ENCODE assay signal across 11 cellular contexts in the genomic region with DNA sequence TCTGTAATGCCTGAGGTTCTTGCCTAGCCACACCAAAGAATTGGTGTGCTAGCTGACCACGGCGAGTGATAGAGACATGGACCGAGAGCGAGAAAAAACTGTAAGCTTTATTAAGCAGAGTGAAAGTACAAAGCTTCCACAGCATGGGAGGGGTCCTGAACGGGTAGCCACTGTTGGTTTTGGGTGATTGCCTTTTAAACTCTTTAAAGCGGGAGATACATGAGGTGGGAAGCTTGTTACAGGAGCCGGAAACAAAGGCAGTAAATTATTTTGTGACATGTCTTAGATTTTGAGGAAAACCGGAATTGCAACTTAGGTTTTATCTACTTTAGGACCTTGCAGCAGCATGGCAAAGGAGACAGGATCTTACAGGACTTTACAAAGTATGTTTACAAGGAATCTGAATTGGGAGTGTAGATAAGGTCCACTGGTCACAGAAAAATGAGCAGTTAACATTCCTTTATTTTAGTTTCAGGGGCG.
A peak's percentile ranks its signal among the peaks of the same experiment; 100 is the strongest.
DNase-seq lines count a peak whose midpoint lies in the region; ATAC-seq and TF ChIP-seq lines count a peak whose summit lies in the region.
"Had no signal": no experiment of that assay in that cellular context is flagged by ENCODE, and none has a peak within 500 bp of the region (broad histone marks: within the 10 kb centered on the region; RNA-seq: fewer than 3 reads in every experiment).

No MANE protein-coding gene starts in this region.

- in situ Hi-C loops in HAP-1 (cut with MboI; ENCODE audit: low sequenced_read_pairs), result no loop called here

- H3K9me3 ChIP-seq in HAP-1 (no peaks in the 10 kb centered on the region), thoracic aorta (no peaks in the 10 kb centered on the region)
- H3K9me3 ChIP-seq in effector memory CD4-positive, alpha-beta T cell (ENCODE audit: control insufficient read depth, low read length), result no peaks in the 10 kb centered on the region

- peak; percentile 48 for ATAC-seq in left colon
- no peak for ATAC-seq in thoracic aorta (ENCODE audit: insufficient number of reproducible peaks, low FRiP score, low read depth)
- no peak for ATAC-seq in HG03139 (IDR thresholded peaks at IDR 0.05; ENCODE audit: unreplicated experiment)

- no peaks in the 10 kb centered on the region for H3K27me3 ChIP-seq in HAP-1 (ENCODE audit: low read depth)
- H3K27me3 ChIP-seq in thoracic aorta (replicated peaks; ENCODE audit: insufficient read depth), result no peaks in the 10 kb centered on the region
- no peaks in the 10 kb centered on the region for H3K27me3 ChIP-seq in effector memory CD4-positive, alpha-beta T cell (replicated peaks; ENCODE audit: control insufficient read depth, insufficient read depth, low read length, poor library complexity, severe bottlenecking)

- H3K4me3 ChIP-seq in HAP-1, result peak overlapping the region; percentile 2; the same call in 1 of the 2 replicates
- peak overlapping the region; percentile 32; the same call in 1 of the 2 replicates for H3K4me3 ChIP-seq in WI38 (ENCODE audit: low read depth, low read length)
- peak overlapping the region; percentile 51 for H3K4me3 ChIP-seq in thoracic aorta
- no peak overlapping the region for H3K4me3 ChIP-seq in effector memory CD4-positive, alpha-beta T cell (ENCODE audit: insufficient read depth, low read depth, low read length, poor library complexity, severe bottlenecking)

- H3K27ac ChIP-seq in thoracic aorta, result no peak overlapping the region
- no peak overlapping the region for H3K27ac ChIP-seq in effector memory CD4-positive, alpha-beta T cell (ENCODE audit: insufficient read depth, low read length, poor library complexity, severe bottlenecking)

- H3K4me1 ChIP-seq in HAP-1, result peaks cover 3% of the 10 kb centered on the region; the same call in 1 of the 2 replicates
- H3K4me1 ChIP-seq in thoracic aorta (ENCODE audit: control insufficient read depth in 1 of 2, low read depth in 2 of 2), result no peaks in the 10 kb centered on the region
- H3K4me1 ChIP-seq in effector memory CD4-positive, alpha-beta T cell (ENCODE audit: control insufficient read depth, insufficient read depth, low read length, poor library complexity, severe bottlenecking), result no peaks in the 10 kb centered on the region

- DNase-seq in HAP-1 (ENCODE audit: low spot score in 2 of 2), result peak in 1 of 2 experiments; percentile 16
- DNase-seq in left colon, result no peak
- no peak for DNase-seq in thoracic aorta (ENCODE audit: low spot score)
- DNase-seq in effector memory CD4-positive, alpha-beta T cell, result no peak
- no peak for DNase-seq in cerebellar nuclear complex (lab: John Stamatoyannopoulos, UW)
- DNase-seq: activated CD4-positive, alpha-beta T cell treated with anti-CD3 and anti-CD28 coated beads for 4 hours; amygdala; NCI-H82; posterior cingulate gyrus had no signal

- intact Hi-C loops in left colon (cut with DNase I, micrococcal nuclease), result no loop called here

- no peaks in the 10 kb centered on the region for H3K36me3 ChIP-seq in HAP-1 (replicated peaks)
- H3K36me3 ChIP-seq in thoracic aorta, result no peaks in the 10 kb centered on the region
- H3K36me3 ChIP-seq in effector memory CD4-positive, alpha-beta T cell (ENCODE audit: control insufficient read depth, insufficient read depth, low read length), result no peaks in the 10 kb centered on the region

- no peak for TF ChIP-seq CTCF in WI38 (IDR thresholded peaks at IDR 0.05; ENCODE audit: low read depth, low read length)
- TF ChIP-seq CTCF in thoracic aorta (IDR thresholded peaks at IDR 0.05), result no peak
